In the genomic region with DNA sequence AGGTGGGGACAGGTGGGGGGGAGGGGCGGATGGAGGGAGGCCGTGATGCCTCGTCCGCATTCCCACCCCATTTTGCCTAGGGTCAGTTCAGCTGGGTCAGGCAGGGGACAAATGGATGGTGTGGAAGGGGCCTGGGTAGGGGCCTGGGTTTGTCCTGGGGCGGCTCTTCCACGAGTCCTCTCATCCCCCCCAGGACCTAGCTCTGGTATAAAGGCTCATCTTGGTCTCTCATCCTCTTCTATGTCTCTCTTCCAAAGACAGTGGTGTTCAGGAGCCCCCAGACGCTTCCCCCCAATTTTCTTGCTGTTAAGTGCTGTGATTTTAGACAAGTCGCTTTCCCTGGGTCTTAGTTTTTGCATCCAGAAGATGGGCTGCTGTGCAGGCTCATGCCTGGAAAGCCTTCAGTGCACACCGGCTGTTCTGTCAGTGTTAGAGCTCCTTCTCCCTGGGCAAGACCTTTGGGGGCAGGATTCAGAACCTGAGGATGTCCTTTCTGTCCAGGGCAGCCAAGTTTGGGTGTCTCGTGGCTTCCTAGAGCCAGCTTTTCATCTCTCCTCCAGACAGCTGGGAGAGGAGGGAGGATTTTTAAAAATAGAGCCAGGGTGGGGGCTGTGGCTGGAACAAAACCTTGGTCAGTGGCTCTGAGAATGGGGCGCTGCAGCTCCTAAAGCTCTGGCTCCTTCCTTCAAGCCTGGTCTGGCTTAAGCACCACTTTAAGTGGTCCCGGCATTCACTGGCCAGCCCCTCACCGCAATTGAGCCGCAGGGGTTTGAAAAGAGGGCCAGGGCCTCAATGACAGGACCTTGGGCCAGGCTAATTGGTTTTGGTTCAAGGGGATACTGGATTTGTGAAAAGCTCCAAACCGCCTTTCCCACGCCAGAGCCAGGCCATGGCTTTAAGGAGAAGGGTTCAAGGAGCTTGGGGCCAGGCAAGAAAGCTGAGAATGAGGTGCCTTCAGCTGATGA, we compare ENCODE assay signal across 11 cellular contexts.
"Had no signal": no experiment of that assay in that cellular context is flagged by ENCODE, and none has a peak within 500 bp of the region (broad histone marks: within the 10 kb centered on the region; RNA-seq: fewer than 3 reads in every experiment).

No MANE protein-coding gene starts in this region.

- H3K27ac ChIP-seq: foreskin keratinocyte, heart left ventricle, right atrium auricular region, tibial nerve had no signal

- H3K4me1 ChIP-seq: foreskin keratinocyte had no signal

- H3K4me1 Mint-ChIP-seq: activated T-helper 17 cell treated with anti-CD3 and anti-CD28 coated beads, Interleukin-2, amount 50 U/mL, for 72 hours had no signal

- H3K36me3 Mint-ChIP-seq: activated naive CD4-positive, alpha-beta T cell treated with anti-CD3 and anti-CD28 coated beads, Interleukin-2, amount 50 U/mL, for 24 hours; stimulated activated effector memory CD8-positive, alpha-beta T cell treated with anti-CD3 and anti-CD28 coated beads, Interleukin-12 subunit alpha, Interleukin-12 subunit beta, amount 100 ng/mL, for 72 hours had no signal

- H3K9me3 ChIP-seq: heart left ventricle, right atrium auricular region, tibial nerve had no signal

- H3K36me3 ChIP-seq: heart left ventricle, right atrium auricular region, tibial nerve had no signal

- ATAC-seq: activated CD8-positive, alpha-beta T cell treated with anti-CD3 and anti-CD28 coated beads for 36 hours; activated T-helper 17 cell treated with anti-CD3 and anti-CD28 coated beads, Interleukin-2, amount 50 U/mL, for 72 hours; stimulated activated effector memory CD8-positive, alpha-beta T cell treated with anti-CD3 and anti-CD28 coated beads, Interleukin-12 subunit alpha, Interleukin-12 subunit beta, amount 100 ng/mL, for 72 hours had no signal

- H3K27ac Mint-ChIP-seq: activated CD8-positive, alpha-beta T cell treated with anti-CD3 and anti-CD28 coated beads for 36 hours; activated naive CD4-positive, alpha-beta T cell treated with anti-CD3 and anti-CD28 coated beads, Interleukin-2, amount 50 U/mL, for 24 hours; activated T-helper 17 cell treated with anti-CD3 and anti-CD28 coated beads, Interleukin-2, amount 50 U/mL, for 72 hours; stimulated activated effector memory CD8-positive, alpha-beta T cell treated with anti-CD3 and anti-CD28 coated beads, Interleukin-12 subunit alpha, Interleukin-12 subunit beta, amount 100 ng/mL, for 72 hours; T-helper 2 cell treated with Interferon-gamma antibody and Interleukin-4, amounts not matched to agents 5 μg/mL and 100 μg/mL, for 36 hours had no signal

- DNase-seq: activated CD4-positive, CD25-positive, alpha-beta regulatory T cell treated with anti-CD3 and anti-CD28 coated beads, Interleukin-2, amount 50 U/mL, for 72 hours; activated CD8-positive, alpha-beta T cell treated with anti-CD3 and anti-CD28 coated beads for 36 hours; foreskin keratinocyte; heart left ventricle; SIG-M5 had no signal

- H3K4me3 Mint-ChIP-seq: activated CD8-positive, alpha-beta T cell treated with anti-CD3 and anti-CD28 coated beads for 36 hours; activated naive CD4-positive, alpha-beta T cell treated with anti-CD3 and anti-CD28 coated beads, Interleukin-2, amount 50 U/mL, for 24 hours; activated T-helper 17 cell treated with anti-CD3 and anti-CD28 coated beads, Interleukin-2, amount 50 U/mL, for 72 hours; stimulated activated effector memory CD8-positive, alpha-beta T cell treated with anti-CD3 and anti-CD28 coated beads, Interleukin-12 subunit alpha, Interleukin-12 subunit beta, amount 100 ng/mL, for 72 hours; T-helper 2 cell treated with Interferon-gamma antibody and Interleukin-4, amounts not matched to agents 5 μg/mL and 100 μg/mL, for 36 hours had no signal

- H3K9me3 Mint-ChIP-seq: activated CD8-positive, alpha-beta T cell treated with anti-CD3 and anti-CD28 coated beads for 36 hours; activated naive CD4-positive, alpha-beta T cell treated with anti-CD3 and anti-CD28 coated beads, Interleukin-2, amount 50 U/mL, for 24 hours; activated T-helper 17 cell treated with anti-CD3 and anti-CD28 coated beads, Interleukin-2, amount 50 U/mL, for 72 hours; stimulated activated effector memory CD8-positive, alpha-beta T cell treated with anti-CD3 and anti-CD28 coated beads, Interleukin-12 subunit alpha, Interleukin-12 subunit beta, amount 100 ng/mL, for 72 hours; T-helper 2 cell treated with Interferon-gamma antibody and Interleukin-4, amounts not matched to agents 5 μg/mL and 100 μg/mL, for 36 hours had no signal
